ENCODE assay signal across 8 cellular contexts in the genomic region with DNA sequence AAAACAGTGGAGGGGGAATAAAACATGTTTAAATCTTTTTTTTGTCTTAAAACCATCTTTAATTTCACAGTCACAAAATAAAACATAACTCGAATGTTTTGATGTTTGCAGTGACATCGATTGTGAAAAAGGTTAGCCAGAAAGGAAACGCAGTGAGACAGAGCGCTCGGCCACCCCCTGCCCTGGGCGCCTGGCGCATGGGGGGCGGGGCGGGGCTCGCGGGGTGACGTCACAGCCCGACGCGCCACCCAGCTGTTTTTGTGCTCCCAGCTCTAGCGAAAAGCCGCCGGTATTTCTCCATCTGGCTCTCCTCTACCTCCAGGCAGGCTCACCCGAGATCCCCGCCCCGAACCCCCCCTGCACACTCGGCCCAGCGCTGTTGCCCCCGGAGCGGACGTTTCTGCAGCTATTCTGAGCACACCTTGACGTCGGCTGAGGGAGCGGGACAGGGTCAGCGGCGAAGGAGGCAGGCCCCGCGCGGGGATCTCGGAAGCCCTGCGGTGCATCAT. TPM values are rescaled to one million over a fixed set of nuclear protein-coding genes. Genes with fewer than 3 reads are reported as not detected.
DNase-seq lines count a peak whose midpoint lies in the region; ATAC-seq and TF ChIP-seq lines count a peak whose summit lies in the region.

A gene (plus strand): TSS at position 255 of the 509 bp plus-strand sequence. CDS start 253 bp downstream, at position 508.

- no peaks in the 10 kb centered on the region for H3K9me3 Mint-ChIP-seq in T-cell

- H3K4me1 ChIP-seq in tibial nerve, result peaks cover 0 to 31% (median 2%) of the 10 kb centered on the region in 4 donors

- CTCF ChIA-PET in T-cell (lab: Charles Lee), result interaction anchor here in 1 of 2 donors (1.0 kb wide), 3 partner anchors 17 to 538 kb away, joined by 3 to 4 read pairs (median 3); no protein-coding TSS in a partner anchor

- H3K9me3 ChIP-seq in tibial nerve, result no peaks in the 10 kb centered on the region

- peaks cover 0 to 6% (median 0%) of the 10 kb centered on the region in 3 donors for H3K36me3 ChIP-seq in tibial nerve

- H3K4me3 ChIP-seq in tibial nerve, result peak within 1 kb of the TSS; percentile 71 to 97 (median 86)

- no peaks in the 10 kb centered on the region for H3K27me3 Mint-ChIP-seq in T-cell

- intact Hi-C loops in left cardiac atrium (cut with DNase I), result no loop called here
- intact Hi-C loops in posterior vena cava (cut with DNase I), result loop anchor here in 1 of 2 donors (10.0 kb wide), 1 partner anchor 962 kb away; a partner anchor contains a TSS

- POLR2A ChIA-PET in T-cell (lab: Charles Lee), result interaction anchor here in 1 of 2 donors (0.9 to 2.2 kb wide), 6 partner anchors 9 to 597 kb away, joined by 3 to 14 read pairs (median 4); a partner anchor contains a TSS

- H3K36me3 Mint-ChIP-seq in T-cell, result peaks cover 3% of the 10 kb centered on the region

- H3K4me3 Mint-ChIP-seq in T-cell, result peak within 1 kb of the TSS; percentile 94 to 95 (median 94)

- peak in 1 of 5 experiments; percentile 21 for TF ChIP-seq CTCF in tibial nerve (IDR thresholded peaks at IDR 0.05)

- no peaks in the 10 kb centered on the region for H3K27me3 ChIP-seq in tibial nerve

- TF ChIP-seq POLR2A in tibial nerve (IDR thresholded peaks at IDR 0.05), result peak; percentile 66 to 69

- TF ChIP-seq EP300 in tibial nerve (IDR thresholded peaks at IDR 0.05), result peak; percentile 40 to 74

- WGBS in tibial nerve, 2 donors, result 1% methylated on average over 36 of the region's 36 CpGs

- ATAC-seq in GM21515 (IDR thresholded peaks at IDR 0.05; ENCODE audit: unreplicated experiment) (peak; percentile 60), T-cell (replicated peaks in 1 of 4) (peak; percentile 74 to 79 (median 78)), left cardiac atrium (peak; percentile 87)

- peak within 1 kb of the TSS; percentile 94 to 95 for H3K27ac Mint-ChIP-seq in T-cell

- peaks cover 24 to 32% (median 27%) of the 10 kb centered on the region in 3 donors for H3K4me1 Mint-ChIP-seq in T-cell

- peak; percentile 54 for DNase-seq in COLO668 (lab: John Stamatoyannopoulos, UW; ENCODE audit: unreplicated experiment)
- peak; percentile 75 for DNase-seq in LHCN-M2 (ENCODE audit: low read depth)
- DNase-seq in T-cell, result peak; percentile 67 to 88 (median 82)
- DNase-seq in amniotic epithelial cell (ENCODE audit: low read depth), result peak; percentile 83
- DNase-seq in left cardiac atrium, result peak; percentile 90
- DNase-seq in posterior vena cava (ENCODE audit: low spot score), result peak; percentile 96
- DNase-seq in tibial nerve (ENCODE audit: low spot score in 2 of 2), result peak; percentile 82 to 85

- peak within 1 kb of the TSS; percentile 97 to 100 (median 100) for H3K27ac ChIP-seq in tibial nerve

RNA-seq across cellular contexts. Expression of the gene that starts here (rescaled TPM):
- total RNA-seq in LHCN-M2 (2014; rRNA removed) (9.6 and 11.7 TPM in 2 replicates), T-cell (100 to 1,000 TPM in 2 of 5 donors, 10 to 100 TPM in 3; 46.7 to 129 (median 53.7) TPM), left cardiac atrium (100 to 1,000 TPM; 167 to 280 TPM), posterior vena cava (10 to 100 TPM; 73.5 to 77.0 TPM), tibial nerve (100 to 1,000 TPM; 116 to 168 (median 160) TPM)
- polyA plus RNA-seq in LHCN-M2 (2012), result 14.2 TPM

Comparison
In these comparisons a context has a peak if more than half of its experiments do, and no peak if none do; other contexts are left out.
1. Peak in every context shown above with its lines: DNase-seq, ATAC-seq, H3K4me3 ChIP-seq and H3K27ac ChIP-seq.